In genomic region chr5:32020271-32020670, GRCh38 we compare ENCODE assay signal across 1 cellular context.
TF ChIP-seq lines count a peak whose summit lies in the region.

No MANE protein-coding gene starts in this region.

TF ChIP-seq in GM23338, 12 proteins besides CTCF, POLR2A, EP300 and RAD21 (continued from another document):
- TF ChIP-seq STAT1 (IDR thresholded peaks at IDR 0.05; ENCODE audit: unreplicated experiment) (no peak), ETS1 (IDR thresholded peaks at IDR 0.05) (no peak), NANOG (IDR thresholded peaks at IDR 0.05; ENCODE audit: borderline replicate concordance) (no peak), REST (IDR thresholded peaks at IDR 0.05; ENCODE audit: unreplicated experiment) (no peak)
